Comparison of ENCODE assay signal across 1 cellular context in genomic region chr20:58382096-58382495, GRCh38.
TF ChIP-seq lines count a peak whose summit lies in the region.

No MANE protein-coding gene starts in this region.

TF ChIP-seq in GM23338, 12 proteins besides CTCF, POLR2A, EP300 and RAD21 (continued from another document):
- TF ChIP-seq POLR2AphosphoS5 (IDR thresholded peaks at IDR 0.05; ENCODE audit: low read depth) (no peak), STAT1 (IDR thresholded peaks at IDR 0.05; ENCODE audit: unreplicated experiment) (no peak)
